18 cellular contexts compared by ENCODE assay signal in the genomic region with DNA sequence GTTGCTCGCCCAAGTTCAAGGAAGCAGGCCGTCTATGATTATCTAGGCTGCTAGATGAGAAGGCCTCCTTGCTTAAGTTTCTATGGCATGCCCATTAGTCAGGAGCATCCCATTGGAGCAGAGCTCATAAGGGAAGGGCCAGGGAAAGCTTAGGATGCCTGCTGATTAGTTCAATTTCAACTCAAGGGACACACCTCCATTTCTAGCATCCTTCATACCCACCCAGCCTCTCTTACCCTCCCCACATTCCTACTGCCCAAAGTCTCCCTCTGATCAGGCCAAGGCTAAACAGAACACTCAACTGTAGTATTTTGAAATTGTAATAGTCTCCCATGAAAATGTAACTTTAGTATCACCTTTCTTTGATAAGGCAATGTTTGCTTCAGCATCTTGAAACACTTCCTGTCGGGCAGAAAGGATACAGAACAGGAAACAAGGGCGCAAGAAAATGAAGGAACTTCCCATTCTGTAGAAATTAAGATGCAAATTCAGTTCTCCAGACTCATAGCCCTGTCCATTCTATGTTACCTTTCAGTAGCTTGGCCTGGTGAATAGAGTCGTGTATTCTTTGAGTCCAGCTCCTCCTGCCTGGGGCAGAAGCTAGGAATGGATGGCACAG. TPM values are rescaled to one million over a fixed set of nuclear protein-coding genes. Genes with fewer than 3 reads are reported as not detected.
A peak's percentile ranks its signal among the peaks of the same experiment; 100 is the strongest.
DNase-seq lines count a peak whose midpoint lies in the region; ATAC-seq, FAIRE-seq and TF ChIP-seq lines count a peak whose summit lies in the region.
"Had no signal": no experiment of that assay in that cellular context is flagged by ENCODE, and none has a peak within 500 bp of the region (broad histone marks: within the 10 kb centered on the region; RNA-seq: fewer than 3 reads in every experiment).

No MANE protein-coding gene starts in this region.

- H3K27me3 Mint-ChIP-seq in endothelial cell (ENCODE audit: unreplicated experiment): peaks cover 1% of the 10 kb centered on the region
- peaks cover 20 to 39% of the 10 kb centered on the region in 2 donors for H3K27me3 Mint-ChIP-seq in natural killer cell (ENCODE audit: low read depth in 2 of 2)
- peaks cover 20 to 43% of the 10 kb centered on the region in 2 donors for H3K27me3 Mint-ChIP-seq in effector memory CD8-positive, alpha-beta T cell

- no peaks in the 10 kb centered on the region for H4K20me1 ChIP-seq in Loucy (ENCODE audit: insufficient read depth, low read length, poor library complexity, severe bottlenecking)

- intact Hi-C loops in gastrocnemius medialis (cut with DNase I; ENCODE audit: low total_unique reads) (no loop called here), natural killer cell (cut with micrococcal nuclease) (no loop called here)

- H3K27me3 ChIP-seq in Loucy (ENCODE audit: insufficient read depth, low read length, poor library complexity, severe bottlenecking): no peaks in the 10 kb centered on the region
- H3K27me3 ChIP-seq in gastrocnemius medialis: no peaks in the 10 kb centered on the region
- H3K27me3 ChIP-seq in small intestine (ENCODE audit: control insufficient read depth in 2 of 2, insufficient read depth in 2 of 2, low read length in 2 of 2): no peaks in the 10 kb centered on the region
- H3K27me3 ChIP-seq: adrenal gland had no signal

- no peaks in the 10 kb centered on the region for H3K36me3 ChIP-seq in Loucy (ENCODE audit: insufficient read depth, low read length)
- H3K36me3 ChIP-seq in gastrocnemius medialis: no peaks in the 10 kb centered on the region
- H3K36me3 ChIP-seq in small intestine (ENCODE audit: control insufficient read depth in 2 of 2, insufficient read depth in 2 of 2, low read length in 2 of 2): no peaks in the 10 kb centered on the region
- H3K36me3 ChIP-seq: adrenal gland had no signal

- no peak for FAIRE-seq in small intestine (lab: Jason Lieb, UNC)
- FAIRE-seq: endothelial cell of umbilical vein, G401.6 had no signal

- ATAC-seq in gastrocnemius medialis (no peak), natural killer cell (no peak)
- ATAC-seq in effector memory CD8-positive, alpha-beta T cell (replicated peaks): no peak
- ATAC-seq: activated T-cell treated with anti-CD3 and anti-CD28 coated beads, Interleukin-2, amount 50 U/mL, for 4 hours had no signal

- in situ Hi-C loops in gastrocnemius medialis (cut with MboI; ENCODE audit: low sequenced_read_pairs in 4 of 4): no loop called here

- TF ChIP-seq CTCF in Loucy (conservative IDR thresholded peaks at IDR 0.05; ENCODE audit: low read length) (no peak), endothelial cell (IDR thresholded peaks at IDR 0.05; ENCODE audit: unreplicated experiment) (no peak), gastrocnemius medialis (IDR thresholded peaks at IDR 0.05 in 4 of 5, conservative IDR thresholded peaks at IDR 0.05 in 1 of 5) (no peak), natural killer cell (IDR thresholded peaks at IDR 0.05) (no peak)

- WGBS in small intestine, 3 donors: 84 to 89% (median 85%) methylated on average over 5 of the region's 5 CpGs

- H3K4me1 Mint-ChIP-seq in endothelial cell (ENCODE audit: unreplicated experiment) (peaks cover 34% of the 10 kb centered on the region), natural killer cell (peaks cover 0 to 4% of the 10 kb centered on the region in 2 donors)
- H3K4me1 Mint-ChIP-seq in effector memory CD8-positive, alpha-beta T cell (ENCODE audit: low read depth in 2 of 2): no peaks in the 10 kb centered on the region

- H3K4me3 Mint-ChIP-seq in endothelial cell (ENCODE audit: unreplicated experiment) (no peak overlapping the region), natural killer cell (no peak overlapping the region)
- no peak overlapping the region for H3K4me3 Mint-ChIP-seq in effector memory CD8-positive, alpha-beta T cell
- H3K4me3 Mint-ChIP-seq: activated T-cell treated with anti-CD3 and anti-CD28 coated beads, Interleukin-2, amount 50 U/mL, for 4 hours had no signal

- H3K4me3 ChIP-seq in Loucy (ENCODE audit: low read length, poor library complexity, severe bottlenecking) (no peak overlapping the region), gastrocnemius medialis (no peak overlapping the region), small intestine (ENCODE audit: low read depth in 1 of 2, low read length in 2 of 2) (no peak overlapping the region)
- H3K4me3 ChIP-seq: adrenal gland had no signal

- no peaks in the 10 kb centered on the region for H3K79me2 ChIP-seq in Loucy (ENCODE audit: insufficient read depth, low read length)

- peak overlapping the region; percentile 70 for H3K27ac Mint-ChIP-seq in endothelial cell (ENCODE audit: unreplicated experiment)
- H3K27ac Mint-ChIP-seq in natural killer cell: no peak overlapping the region
- H3K27ac Mint-ChIP-seq in effector memory CD8-positive, alpha-beta T cell: peak overlapping the region in 1 of 2 donors; percentile 14

- no peak for TF ChIP-seq POLR2A in gastrocnemius medialis (IDR thresholded peaks at IDR 0.05)

- peaks cover 5% of the 10 kb centered on the region; the same call in 1 of the 2 replicates for H3F3A ChIP-seq in Loucy (ENCODE audit: low read depth)

- H3K27ac ChIP-seq in gastrocnemius medialis (peak overlapping the region; percentile 89 to 93 (median 91)), small intestine (ENCODE audit: low read depth in 1 of 2, low read length in 1 of 2) (no peak overlapping the region)
- H3K27ac ChIP-seq: adrenal gland had no signal

- no peaks in the 10 kb centered on the region for H3K9me3 Mint-ChIP-seq in endothelial cell (ENCODE audit: unreplicated experiment)
- H3K9me3 Mint-ChIP-seq in natural killer cell: no peaks in the 10 kb centered on the region
- H3K9me3 Mint-ChIP-seq in effector memory CD8-positive, alpha-beta T cell: no peaks in the 10 kb centered on the region
- H3K9me3 Mint-ChIP-seq: activated T-cell treated with anti-CD3 and anti-CD28 coated beads, Interleukin-2, amount 50 U/mL, for 4 hours had no signal

- 0 out of 2 replicates have a peak overlapping the region, but pooled peaks have one; percentile 3 for H2AFZ ChIP-seq in Loucy (ENCODE audit: low read length)

- no peaks in the 10 kb centered on the region for H3K9me2 ChIP-seq in Loucy (replicated peaks; ENCODE audit: low read depth, low read length)

- H3K4me1 ChIP-seq in Loucy (ENCODE audit: insufficient read depth, low read length, poor library complexity, severe bottlenecking) (peaks cover 70% of the 10 kb centered on the region), gastrocnemius medialis (peaks cover 61 to 74% of the 10 kb centered on the region in 2 donors), small intestine (ENCODE audit: control insufficient read depth in 2 of 2, insufficient read depth in 1 of 2, low read depth in 1 of 2, low read length in 1 of 2) (peaks cover 4 to 9% of the 10 kb centered on the region in 2 donors)

- no peaks in the 10 kb centered on the region for H3K36me3 Mint-ChIP-seq in endothelial cell (ENCODE audit: low read depth, unreplicated experiment)
- H3K36me3 Mint-ChIP-seq in natural killer cell: no peaks in the 10 kb centered on the region
- H3K36me3 Mint-ChIP-seq in effector memory CD8-positive, alpha-beta T cell (ENCODE audit: insufficient read depth): no peaks in the 10 kb centered on the region

- H3K9ac ChIP-seq in Loucy (ENCODE audit: low read depth, low read length, poor library complexity, severe bottlenecking): peak overlapping the region; percentile 80

- peak overlapping the region; percentile 76 for H3K4me2 ChIP-seq in Loucy (ENCODE audit: low read depth, low read length, poor library complexity, severe bottlenecking)

- DNase-seq in NOMO-1 (lab: John Stamatoyannopoulos, UW; ENCODE audit: unreplicated experiment in 2 of 2) (peak; percentile 23 to 41), NOMO-1 treated with dmso at 0.1 percent for 144 hours (lab: John Stamatoyannopoulos, UW; ENCODE audit: unreplicated experiment) (no peak), endothelial cell (ENCODE audit: low spot score) (no peak), gastrocnemius medialis (no peak), natural killer cell (no peak), small intestine (no peak)
- no peak for DNase-seq in effector memory CD8-positive, alpha-beta T cell
- DNase-seq: 8988T; activated T-cell treated with anti-CD3 and anti-CD28 coated beads, Interleukin-2, amount 50 U/mL, for 4 hours; adrenal gland; NCI-H2081; NCI-H69; posterior cingulate gyrus; Right ventricle myocardium superior; T-helper 9 cell had no signal

- H3K9me3 ChIP-seq in Loucy (ENCODE audit: insufficient read depth, low read depth, low read length) (no peaks in the 10 kb centered on the region), gastrocnemius medialis (no peaks in the 10 kb centered on the region), small intestine (ENCODE audit: control insufficient read depth, low read depth) (no peaks in the 10 kb centered on the region)
- H3K9me3 ChIP-seq: adrenal gland had no signal

RNA-seq across cellular contexts. Expression of a gene that starts 46.3 kb away (rescaled TPM):
- total RNA-seq in endothelial cell (ENCODE audit: unreplicated experiment) (39.6 TPM), gastrocnemius medialis (10 to 100 TPM in 1 of 4 donors, 1 to 10 TPM in 3; 5.7 to 11.9 (median 8.2) TPM), natural killer cell (10 to 100 TPM; 29.0 to 37.5 (median 32.2) TPM)
- polyA plus RNA-seq in small intestine: 10 to 100 TPM in 2 of 3 donors, 1 to 10 TPM in 1; 8.1 to 23.2 (median 15.7) TPM

Comparison
In these comparisons a context has a peak if more than half of its experiments do, and no peak if none do; other contexts are left out.
1. DNase-seq: peak in NOMO-1 (2 of 2); none in NOMO-1 treated with dmso at 0.1 percent for 144 hours (single experiment), endothelial cell (single experiment), gastrocnemius medialis (0 of 2), natural killer cell (single experiment), small intestine (single experiment) and effector memory CD8-positive, alpha-beta T cell (0 of 3).
2. H3K27ac ChIP-seq: peak in gastrocnemius medialis (4 of 4); none in small intestine (0 of 2).